ENCODE assay signal across 29 cellular contexts in the genomic region with DNA sequence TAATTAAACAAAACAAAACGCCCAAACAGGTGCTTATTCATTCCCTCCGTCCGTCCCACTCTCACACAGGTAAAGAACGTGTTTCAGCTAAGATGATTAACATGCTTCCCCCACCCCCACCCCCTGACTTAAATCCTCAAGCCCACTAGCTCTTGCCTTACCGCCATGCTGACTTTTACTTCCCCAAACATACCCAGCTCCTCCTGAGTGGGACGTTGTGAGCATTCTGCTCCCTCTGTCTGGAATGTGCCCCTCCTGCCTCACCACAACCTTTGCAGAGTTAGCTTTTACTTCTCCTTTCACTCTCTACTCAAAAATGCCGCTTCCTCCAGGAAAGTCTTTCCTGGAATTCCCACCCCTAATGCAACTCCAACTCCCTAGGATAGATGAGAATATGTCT.
"Had no signal": no experiment of that assay in that cellular context is flagged by ENCODE, and none has a peak within 500 bp of the region (broad histone marks: within the 10 kb centered on the region; RNA-seq: fewer than 3 reads in every experiment).

No MANE protein-coding gene starts in this region.

- H3K27me3 ChIP-seq: ascending aorta, brain microvascular endothelial cell, gastroesophageal sphincter, right atrium auricular region, stomach, tibial artery, upper lobe of right lung had no signal

- H3K27me3 Mint-ChIP-seq: activated CD4-positive, alpha-beta memory T cell treated with anti-CD3 and anti-CD28 coated beads for 36 hours; activated naive CD4-positive, alpha-beta T cell treated with anti-CD3 and anti-CD28 coated beads, Interleukin-2, amount 10 ng/mL, durations not matched to agents 7 days and 5 days; activated naive CD8-positive, alpha-beta T cell treated with anti-CD3 and anti-CD28 coated beads, Interleukin-2, amount 10 ng/mL, durations not matched to agents 7 days and 5 days; effector memory CD8-positive, alpha-beta T cell; naive thymus-derived CD4-positive, alpha-beta T cell; stimulated activated naive B cell treated with anti-CD40 and anti-IgM and Interleukin-4, amounts not matched to agents 10 μg/mL and 1 μg/mL and 100 μg/mL, for 72 hours; T-helper 17 cell had no signal

- H3K4me3 ChIP-seq: ascending aorta, gastroesophageal sphincter, right atrium auricular region, smooth muscle cell, stomach, tibial artery, upper lobe of right lung had no signal

- ATAC-seq: activated CD4-positive, CD25-positive, alpha-beta regulatory T cell treated with anti-CD3 and anti-CD28 coated beads, Interleukin-2, amount 50 U/mL, for 24 hours; effector memory CD8-positive, alpha-beta T cell; gastroesophageal sphincter; left cardiac atrium; naive thymus-derived CD4-positive, alpha-beta T cell; stimulated activated naive B cell treated with anti-CD40 and anti-IgM and Interleukin-4, amounts not matched to agents 10 μg/mL and 1 μg/mL and 100 μg/mL, for 72 hours; T-helper 17 cell; upper lobe of right lung had no signal

- H3K36me3 Mint-ChIP-seq: activated CD4-positive, alpha-beta memory T cell treated with anti-CD3 and anti-CD28 coated beads for 36 hours; activated naive CD4-positive, alpha-beta T cell treated with anti-CD3 and anti-CD28 coated beads, Interleukin-2, amount 10 ng/mL, durations not matched to agents 7 days and 5 days; activated naive CD8-positive, alpha-beta T cell treated with anti-CD3 and anti-CD28 coated beads, Interleukin-2, amount 10 ng/mL, durations not matched to agents 7 days and 5 days; naive thymus-derived CD4-positive, alpha-beta T cell; stimulated activated naive B cell treated with anti-CD40 and anti-IgM and Interleukin-4, amounts not matched to agents 10 μg/mL and 1 μg/mL and 100 μg/mL, for 72 hours had no signal

- H3K27ac ChIP-seq: ascending aorta, brain microvascular endothelial cell, gastroesophageal sphincter, right atrium auricular region, stomach, tibial artery, upper lobe of right lung, WERI-Rb-1 had no signal

- H3K36me3 ChIP-seq: ascending aorta, brain microvascular endothelial cell, gastroesophageal sphincter, right atrium auricular region, stomach, tibial artery, upper lobe of right lung, WERI-Rb-1 had no signal

- H3K4me3 Mint-ChIP-seq: activated CD4-positive, alpha-beta memory T cell treated with anti-CD3 and anti-CD28 coated beads for 36 hours; activated naive CD4-positive, alpha-beta T cell treated with anti-CD3 and anti-CD28 coated beads, Interleukin-2, amount 10 ng/mL, durations not matched to agents 7 days and 5 days; activated naive CD8-positive, alpha-beta T cell treated with anti-CD3 and anti-CD28 coated beads, Interleukin-2, amount 10 ng/mL, durations not matched to agents 7 days and 5 days; effector memory CD8-positive, alpha-beta T cell; naive thymus-derived CD4-positive, alpha-beta T cell; neural crest cell; stimulated activated naive B cell treated with anti-CD40 and anti-IgM and Interleukin-4, amounts not matched to agents 10 μg/mL and 1 μg/mL and 100 μg/mL, for 72 hours; T-helper 17 cell had no signal

- H3K9me3 ChIP-seq: ascending aorta, gastroesophageal sphincter, right atrium auricular region, stomach, tibial artery, upper lobe of right lung had no signal

- H3K27ac Mint-ChIP-seq: activated CD4-positive, alpha-beta memory T cell treated with anti-CD3 and anti-CD28 coated beads for 36 hours; activated naive CD4-positive, alpha-beta T cell treated with anti-CD3 and anti-CD28 coated beads, Interleukin-2, amount 10 ng/mL, durations not matched to agents 7 days and 5 days; activated naive CD8-positive, alpha-beta T cell treated with anti-CD3 and anti-CD28 coated beads, Interleukin-2, amount 10 ng/mL, durations not matched to agents 7 days and 5 days; effector memory CD8-positive, alpha-beta T cell; naive thymus-derived CD4-positive, alpha-beta T cell; stimulated activated naive B cell treated with anti-CD40 and anti-IgM and Interleukin-4, amounts not matched to agents 10 μg/mL and 1 μg/mL and 100 μg/mL, for 72 hours; T-helper 17 cell had no signal

- H3K4me1 ChIP-seq: ascending aorta, gastroesophageal sphincter, right atrium auricular region, stomach, tibial artery, upper lobe of right lung had no signal

- H3K4me1 Mint-ChIP-seq: activated naive CD4-positive, alpha-beta T cell treated with anti-CD3 and anti-CD28 coated beads, Interleukin-2, amount 10 ng/mL, durations not matched to agents 7 days and 5 days; activated naive CD8-positive, alpha-beta T cell treated with anti-CD3 and anti-CD28 coated beads, Interleukin-2, amount 10 ng/mL, durations not matched to agents 7 days and 5 days; stimulated activated naive B cell treated with anti-CD40 and anti-IgM and Interleukin-4, amounts not matched to agents 10 μg/mL and 1 μg/mL and 100 μg/mL, for 72 hours; T-helper 17 cell had no signal

- H3K9me3 Mint-ChIP-seq: neural crest cell had no signal

- H3K4me2 ChIP-seq: smooth muscle cell had no signal

- DNase-seq: activated CD4-positive, alpha-beta memory T cell treated with anti-CD3 and anti-CD28 coated beads for 36 hours; activated CD4-positive, alpha-beta T cell treated with anti-CD3 and anti-CD28 coated beads for 48 hours; activated CD8-positive, alpha-beta memory T cell treated with anti-CD3 and anti-CD28 coated beads, Interleukin-2, amount 50 U/mL, for 4 hours; activated gamma-delta T cell; activated naive CD4-positive, alpha-beta T cell treated with anti-CD3 and anti-CD28 coated beads, Interleukin-2, amount 10 ng/mL, durations not matched to agents 7 days and 5 days; activated naive CD8-positive, alpha-beta T cell treated with anti-CD3 and anti-CD28 coated beads, Interleukin-2, amount 10 ng/mL, durations not matched to agents 7 days and 5 days; activated T-cell treated with anti-CD3 and anti-CD28 coated beads, Interleukin-2, amount 50 U/mL, for 1 hour; brain microvascular endothelial cell; cortex of kidney; effector memory CD8-positive, alpha-beta T cell; hippocampal formation; left cardiac atrium; midbrain; naive thymus-derived CD4-positive, alpha-beta T cell; stimulated activated CD4-positive, alpha-beta T cell treated with anti-CD3 and anti-CD28 coated beads, Interleukin-1b, Interleukin-23, amount 100 ng/mL, for 48 hours; stimulated activated CD4-positive, alpha-beta T cell treated with anti-CD3 and anti-CD28 coated beads, Interleukin-4, amount 100 ng/mL, for 4 hours; stimulated activated naive B cell treated with anti-CD40 and anti-IgM and Interleukin-4, amounts not matched to agents 10 μg/mL and 1 μg/mL and 100 μg/mL, for 72 hours; stomach; T-helper 17 cell; T1000; tibial artery; upper lobe of right lung; WERI-Rb-1 had no signal
